In genomic region chr20:41011551-41012067, GRCh38 we compare ENCODE assay signal across 9 cellular contexts. TPM values are rescaled to one million over a fixed set of nuclear protein-coding genes. Genes with fewer than 3 reads are reported as not detected.
A peak's percentile ranks its signal among the peaks of the same experiment; 100 is the strongest.
DNase-seq lines count a peak whose midpoint lies in the region; ATAC-seq lines count a peak whose summit lies in the region.
"Had no signal": no experiment of that assay in that cellular context is flagged by ENCODE, and none has a peak within 500 bp of the region (broad histone marks: within the 10 kb centered on the region; RNA-seq: fewer than 3 reads in every experiment).

No MANE protein-coding gene starts in this region.

- H3K4me1 Mint-ChIP-seq in activated T-helper 1 cell treated with anti-CD3 and anti-CD28 coated beads, Interleukin-12 subunit alpha, Interleukin-12 subunit beta, Interleukin-2, Interleukin-4 antibody, amounts not matched to agents 30 ng/mL and 10 ng/mL and 1 ng/mL, durations not matched to agents 14 hours and 24 hours and 36 hours (ENCODE audit: low read depth): peaks cover 46% of the 10 kb centered on the region

- H3K27me3 Mint-ChIP-seq in activated T-helper 1 cell treated with anti-CD3 and anti-CD28 coated beads, Interleukin-12 subunit alpha, Interleukin-12 subunit beta, Interleukin-2, Interleukin-4 antibody, amounts not matched to agents 30 ng/mL and 10 ng/mL and 1 ng/mL, durations not matched to agents 14 hours and 24 hours and 36 hours (ENCODE audit: insufficient read depth): no peaks in the 10 kb centered on the region

- peak overlapping the region; percentile 50 for H3K4me3 Mint-ChIP-seq in activated T-helper 1 cell treated with anti-CD3 and anti-CD28 coated beads, Interleukin-12 subunit alpha, Interleukin-12 subunit beta, Interleukin-2, Interleukin-4 antibody, amounts not matched to agents 30 ng/mL and 10 ng/mL and 1 ng/mL, durations not matched to agents 14 hours and 24 hours and 36 hours

- no peak for DNase-seq in activated T-helper 1 cell treated with anti-CD3 and anti-CD28 coated beads, Interleukin-12 subunit alpha, Interleukin-12 subunit beta, Interleukin-2, Interleukin-4 antibody, amounts not matched to agents 30 ng/mL and 10 ng/mL and 1 ng/mL, durations not matched to agents 14 hours and 24 hours and 36 hours (ENCODE audit: low spot score)
- DNase-seq in AG08395 (ENCODE audit: low spot score) (no peak), HT-29 (ENCODE audit: low spot score) (no peak), ureter (ENCODE audit: low spot score) (no peak), NCI-H748 (lab: John Stamatoyannopoulos, UW; ENCODE audit: unreplicated experiment) (no peak)

- H3K4me3 ChIP-seq in GM08714 (ENCODE audit: low read length): peak overlapping the region; percentile 37; the same call in 1 of the 2 replicates

- peaks cover 3% of the 10 kb centered on the region for H3K36me3 Mint-ChIP-seq in activated T-helper 1 cell treated with anti-CD3 and anti-CD28 coated beads, Interleukin-12 subunit alpha, Interleukin-12 subunit beta, Interleukin-2, Interleukin-4 antibody, amounts not matched to agents 30 ng/mL and 10 ng/mL and 1 ng/mL, durations not matched to agents 14 hours and 24 hours and 36 hours (ENCODE audit: low read depth)

- ATAC-seq in GM19467 (IDR thresholded peaks at IDR 0.05; ENCODE audit: unreplicated experiment): peak; percentile 92
- peak; percentile 94 for ATAC-seq in HG03432 (IDR thresholded peaks at IDR 0.05; ENCODE audit: unreplicated experiment)
- ATAC-seq: foreskin keratinocyte had no signal

- intact Hi-C loops in activated T-helper 1 cell treated with anti-CD3 and anti-CD28 coated beads, Interleukin-12 subunit alpha, Interleukin-12 subunit beta, Interleukin-2, Interleukin-4 antibody, amounts not matched to agents 30 ng/mL and 10 ng/mL and 1 ng/mL, durations not matched to agents 14 hours and 24 hours and 36 hours (cut with micrococcal nuclease): no loop called here

- peaks cover 7% of the 10 kb centered on the region for H3K9me3 Mint-ChIP-seq in activated T-helper 1 cell treated with anti-CD3 and anti-CD28 coated beads, Interleukin-12 subunit alpha, Interleukin-12 subunit beta, Interleukin-2, Interleukin-4 antibody, amounts not matched to agents 30 ng/mL and 10 ng/mL and 1 ng/mL, durations not matched to agents 14 hours and 24 hours and 36 hours

- H3K27ac Mint-ChIP-seq in activated T-helper 1 cell treated with anti-CD3 and anti-CD28 coated beads, Interleukin-12 subunit alpha, Interleukin-12 subunit beta, Interleukin-2, Interleukin-4 antibody, amounts not matched to agents 30 ng/mL and 10 ng/mL and 1 ng/mL, durations not matched to agents 14 hours and 24 hours and 36 hours: peak overlapping the region; percentile 62

RNA-seq across cellular contexts. Expression of gene TOP1, which starts 17.0 kb away (rescaled TPM):
- total RNA-seq in activated T-helper 1 cell treated with anti-CD3 and anti-CD28 coated beads, Interleukin-12 subunit alpha, Interleukin-12 subunit beta, Interleukin-2, Interleukin-4 antibody, amounts not matched to agents 30 ng/mL and 10 ng/mL and 1 ng/mL, durations not matched to agents 14 hours and 24 hours and 36 hours: 120 and 123 TPM in 2 replicates
- total RNA-seq in HT-29 (2014; rRNA removed; shearing (Covaris generic)): 14.9 and 17.2 TPM in 2 replicates
- 54.5 TPM for total RNA-seq in ureter
